8 cellular contexts compared by ENCODE assay signal in genomic region chr5:41183331-41183730, GRCh38. TPM values are rescaled to one million over a fixed set of nuclear protein-coding genes. Genes with fewer than 3 reads are reported as not detected.
"Had no signal": no experiment of that assay in that cellular context is flagged by ENCODE, and none has a peak within 500 bp of the region (broad histone marks: within the 10 kb centered on the region; RNA-seq: fewer than 3 reads in every experiment).

No MANE protein-coding gene starts in this region.

RNA-seq across cellular contexts. Expression of gene C6, which starts 30.0 kb away (rescaled TPM):
- total RNA-seq: dermis microvascular lymphatic vessel endothelial cell, endothelial cell of umbilical vein, fibroblast of lung, kidney epithelial cell, myocyte, natural killer cell, neural crest cell, osteocyte had no signal
- polyA plus RNA-seq: endothelial cell of umbilical vein had no signal
